In genomic region chr1:40663324-40664166, GRCh38 we compare ENCODE assay signal across 12 cellular contexts. TPM values are rescaled to one million over a fixed set of nuclear protein-coding genes. Genes with fewer than 3 reads are reported as not detected.
DNase-seq lines count a peak whose midpoint lies in the region; ATAC-seq, FAIRE-seq and TF ChIP-seq lines count a peak whose summit lies in the region.
"Had no signal": no experiment of that assay in that cellular context is flagged by ENCODE, and none has a peak within 500 bp of the region (broad histone marks: within the 10 kb centered on the region; RNA-seq: fewer than 3 reads in every experiment).

No MANE protein-coding gene starts in this region.

- no peaks in the 10 kb centered on the region for H4K20me1 ChIP-seq in GM23338 (replicated peaks; ENCODE audit: insufficient read depth)

- H3K9me2 ChIP-seq in GM23338 (ENCODE audit: insufficient read depth): no peaks in the 10 kb centered on the region

- H3K4me3 Mint-ChIP-seq in GM23338 (peak overlapping the region; percentile 57), neural crest cell (peak overlapping the region; percentile 86)
- H3K4me3 Mint-ChIP-seq in activated T-helper 2 cell treated with anti-CD3 and anti-CD28 coated beads, Interferon-gamma antibody, Interleukin-2, Interleukin-4, amounts not matched to agents 10 μg/mL and 5 μg/mL and 100 μg/mL, durations not matched to agents 14 hours and 24 hours and 36 hours (ENCODE audit: low read depth): peak overlapping the region; percentile 1
- H3K4me3 Mint-ChIP-seq: activated CD8-positive, alpha-beta memory T cell treated with anti-CD3 and anti-CD28 coated beads, Interleukin-2, amount 10 ng/mL, durations not matched to agents 7 days and 5 days had no signal

- TF ChIP-seq CTCF in GM23338 (conservative IDR thresholded peaks at IDR 0.05; ENCODE audit: low read depth in 2 of 2) (no peak), neural crest cell (conservative IDR thresholded peaks at IDR 0.05) (no peak)

- H3K27me3 Mint-ChIP-seq in GM23338 (ENCODE audit: insufficient read depth, low read depth, poor library complexity): peaks cover 13% of the 10 kb centered on the region
- no peaks in the 10 kb centered on the region for H3K27me3 Mint-ChIP-seq in activated T-helper 2 cell treated with anti-CD3 and anti-CD28 coated beads, Interferon-gamma antibody, Interleukin-2, Interleukin-4, amounts not matched to agents 10 μg/mL and 5 μg/mL and 100 μg/mL, durations not matched to agents 14 hours and 24 hours and 36 hours (ENCODE audit: low read depth)
- H3K27me3 Mint-ChIP-seq in neural crest cell (ENCODE audit: low read depth): no peaks in the 10 kb centered on the region
- H3K27me3 Mint-ChIP-seq: activated CD8-positive, alpha-beta memory T cell treated with anti-CD3 and anti-CD28 coated beads, Interleukin-2, amount 10 ng/mL, durations not matched to agents 7 days and 5 days had no signal

- H3K4me2 ChIP-seq in GM23338: peak overlapping the region; percentile 55

- H2AFZ ChIP-seq in GM23338: no peak overlapping the region

- H3K9me3 Mint-ChIP-seq in GM23338 (no peaks in the 10 kb centered on the region), neural crest cell (no peaks in the 10 kb centered on the region)
- no peaks in the 10 kb centered on the region for H3K9me3 Mint-ChIP-seq in activated T-helper 2 cell treated with anti-CD3 and anti-CD28 coated beads, Interferon-gamma antibody, Interleukin-2, Interleukin-4, amounts not matched to agents 10 μg/mL and 5 μg/mL and 100 μg/mL, durations not matched to agents 14 hours and 24 hours and 36 hours

- peaks cover 31% of the 10 kb centered on the region for H3K4me1 ChIP-seq in GM23338 (ENCODE audit: insufficient read depth)

- no peaks in the 10 kb centered on the region for H3K36me3 Mint-ChIP-seq in GM23338 (ENCODE audit: low read depth)
- H3K36me3 Mint-ChIP-seq in activated T-helper 2 cell treated with anti-CD3 and anti-CD28 coated beads, Interferon-gamma antibody, Interleukin-2, Interleukin-4, amounts not matched to agents 10 μg/mL and 5 μg/mL and 100 μg/mL, durations not matched to agents 14 hours and 24 hours and 36 hours (ENCODE audit: low read depth): no peaks in the 10 kb centered on the region
- H3K36me3 Mint-ChIP-seq in neural crest cell (ENCODE audit: low read depth): no peaks in the 10 kb centered on the region
- H3K36me3 Mint-ChIP-seq: activated CD8-positive, alpha-beta memory T cell treated with anti-CD3 and anti-CD28 coated beads, Interleukin-2, amount 10 ng/mL, durations not matched to agents 7 days and 5 days had no signal

- H3K27ac Mint-ChIP-seq in GM23338: peak overlapping the region; percentile 85
- H3K27ac Mint-ChIP-seq in activated T-helper 2 cell treated with anti-CD3 and anti-CD28 coated beads, Interferon-gamma antibody, Interleukin-2, Interleukin-4, amounts not matched to agents 10 μg/mL and 5 μg/mL and 100 μg/mL, durations not matched to agents 14 hours and 24 hours and 36 hours: no peak overlapping the region
- H3K27ac Mint-ChIP-seq in neural crest cell (ENCODE audit: unreplicated experiment): no peak overlapping the region
- H3K27ac Mint-ChIP-seq: activated CD8-positive, alpha-beta memory T cell treated with anti-CD3 and anti-CD28 coated beads, Interleukin-2, amount 10 ng/mL, durations not matched to agents 7 days and 5 days had no signal

- TF ChIP-seq POLR2A in H54 (IDR thresholded peaks at IDR 0.05; ENCODE audit: low read depth, low read length): no peak

- no peaks in the 10 kb centered on the region for H3K36me3 ChIP-seq in GM23338 (ENCODE audit: insufficient read depth)

- ATAC-seq in GM23338 (no peak), HG03025 (IDR thresholded peaks at IDR 0.05; ENCODE audit: low FRiP score, unreplicated experiment) (no peak)
- ATAC-seq: activated CD8-positive, alpha-beta memory T cell treated with anti-CD3 and anti-CD28 coated beads, Interleukin-2, amount 10 ng/mL, durations not matched to agents 7 days and 5 days; Panc1 had no signal

- no peaks in the 10 kb centered on the region for H3K79me2 ChIP-seq in GM23338 (replicated peaks; ENCODE audit: insufficient read depth)

- H3K4me1 Mint-ChIP-seq in GM23338 (peaks cover 33% of the 10 kb centered on the region), neural crest cell (peaks cover 34% of the 10 kb centered on the region)
- H3K4me1 Mint-ChIP-seq in activated T-helper 2 cell treated with anti-CD3 and anti-CD28 coated beads, Interferon-gamma antibody, Interleukin-2, Interleukin-4, amounts not matched to agents 10 μg/mL and 5 μg/mL and 100 μg/mL, durations not matched to agents 14 hours and 24 hours and 36 hours (ENCODE audit: low read depth): peaks cover 17% of the 10 kb centered on the region

- H3F3A ChIP-seq in GM23338 (replicated peaks; ENCODE audit: low read depth): no peaks in the 10 kb centered on the region

- intact Hi-C loops in activated T-helper 2 cell treated with anti-CD3 and anti-CD28 coated beads, Interferon-gamma antibody, Interleukin-2, Interleukin-4, amounts not matched to agents 10 μg/mL and 5 μg/mL and 100 μg/mL, durations not matched to agents 14 hours and 24 hours and 36 hours (cut with micrococcal nuclease): no loop called here

- H3K27me3 ChIP-seq in GM23338 (ENCODE audit: insufficient read depth): no peaks in the 10 kb centered on the region

- no peak overlapping the region for H3K4me3 ChIP-seq in GM23338

- DNase-seq in GM23338 (ENCODE audit: low spot score): no peak
- peak; percentile 52 to 59 for DNase-seq in NCI-H2081 (lab: John Stamatoyannopoulos, UW)
- DNase-seq in activated T-helper 2 cell treated with anti-CD3 and anti-CD28 coated beads, Interferon-gamma antibody, Interleukin-2, Interleukin-4, amounts not matched to agents 10 μg/mL and 5 μg/mL and 100 μg/mL, durations not matched to agents 14 hours and 24 hours and 36 hours (ENCODE audit: low spot score): no peak
- DNase-seq in neural crest cell (ENCODE audit: low read depth, low spot score): no peak
- DNase-seq in COLO829 (ENCODE audit: low spot score): no peak
- no peak for DNase-seq in H54 (ENCODE audit: insufficient read length, low spot score)
- no peak for DNase-seq in islet precursor cell

- no peak for FAIRE-seq in H54 (lab: Jason Lieb, UNC)
- FAIRE-seq: endometrium, islet of Langerhans had no signal

- H3K27ac ChIP-seq in GM23338 (ENCODE audit: low read depth): no peak overlapping the region

TF ChIP-seq in GM23338, 12 proteins besides CTCF, POLR2A, EP300 and RAD21:
- TF ChIP-seq ZNF331 (CRISPR knock-in tag; IDR thresholded peaks at IDR 0.05; ENCODE audit: low read depth) (no peak), REST (IDR thresholded peaks at IDR 0.05; ENCODE audit: unreplicated experiment) (no peak), JUNB (IDR thresholded peaks at IDR 0.05; ENCODE audit: unreplicated experiment) (no peak), ETS1 (IDR thresholded peaks at IDR 0.05) (no peak)

RNA-seq across cellular contexts. Expression of gene RIMS3, which starts 1.9 kb away (rescaled TPM):
- 19.7 and 27.2 TPM in 2 replicates for total RNA-seq in GM23338 (2014; rRNA removed; shearing (Covaris generic))
- polyA plus RNA-seq in GM23338 (2016; fragmentation: Nextera tagmentation; extraction: Ambion mirVana): 6.9 and 8.7 TPM in 2 replicates
- total RNA-seq in activated T-helper 2 cell treated with anti-CD3 and anti-CD28 coated beads, Interferon-gamma antibody, Interleukin-2, Interleukin-4, amounts not matched to agents 10 μg/mL and 5 μg/mL and 100 μg/mL, durations not matched to agents 14 hours and 24 hours and 36 hours: 2.5 and 2.9 TPM in 2 replicates
- total RNA-seq in neural crest cell: 22.4 and 22.9 TPM in 2 replicates

RNA-seq across cellular contexts. Expression of gene NFYC, which starts 28.0 kb away (rescaled TPM):
- total RNA-seq in GM23338 (2014; rRNA removed; shearing (Covaris generic)): 37.8 and 42.7 TPM in 2 replicates
- polyA plus RNA-seq in GM23338 (2016; fragmentation: Nextera tagmentation; extraction: Ambion mirVana): 34.5 and 36.2 TPM in 2 replicates
- 66.0 and 68.4 TPM in 2 replicates for total RNA-seq in activated T-helper 2 cell treated with anti-CD3 and anti-CD28 coated beads, Interferon-gamma antibody, Interleukin-2, Interleukin-4, amounts not matched to agents 10 μg/mL and 5 μg/mL and 100 μg/mL, durations not matched to agents 14 hours and 24 hours and 36 hours
- total RNA-seq in neural crest cell: 67.2 and 73.1 TPM in 2 replicates

Comparison
In these comparisons a context has a peak if more than half of its experiments do, and no peak if none do; other contexts are left out.
1. DNase-seq: peak in NCI-H2081 (2 of 2); none in GM23338 (single experiment), activated T-helper 2 cell treated with anti-CD3 and anti-CD28 coated beads, Interferon-gamma antibody, Interleukin-2, Interleukin-4, amounts not matched to agents 10 μg/mL and 5 μg/mL and 100 μg/mL, durations not matched to agents 14 hours and 24 hours and 36 hours (single experiment), neural crest cell (single experiment), COLO829 (single experiment), H54 (single experiment) and islet precursor cell (single experiment).
2. H3K4me3 Mint-ChIP-seq: peak in every context shown above with its lines; median percentile 86 in neural crest cell; 57 in GM23338; 1 in activated T-helper 2 cell treated with anti-CD3 and anti-CD28 coated beads, Interferon-gamma antibody, Interleukin-2, Interleukin-4, amounts not matched to agents 10 μg/mL and 5 μg/mL and 100 μg/mL, durations not matched to agents 14 hours and 24 hours and 36 hours.